6 cellular contexts compared by ENCODE assay signal in genomic region chr11:131460931-131461330, GRCh38.
"Had no signal": no experiment of that assay in that cellular context is flagged by ENCODE, and none has a peak within 500 bp of the region (broad histone marks: within the 10 kb centered on the region; RNA-seq: fewer than 3 reads in every experiment).

No MANE protein-coding gene starts in this region.

- ATAC-seq: HepG2, K562 had no signal

- H3K4me3 ChIP-seq: K562 had no signal

- H3K27ac ChIP-seq: HL-60 had no signal

- DNase-seq: IMR-90, KBM-7, KG1 had no signal
